Comparison of ENCODE assay signal across 9 cellular contexts in the genomic region with DNA sequence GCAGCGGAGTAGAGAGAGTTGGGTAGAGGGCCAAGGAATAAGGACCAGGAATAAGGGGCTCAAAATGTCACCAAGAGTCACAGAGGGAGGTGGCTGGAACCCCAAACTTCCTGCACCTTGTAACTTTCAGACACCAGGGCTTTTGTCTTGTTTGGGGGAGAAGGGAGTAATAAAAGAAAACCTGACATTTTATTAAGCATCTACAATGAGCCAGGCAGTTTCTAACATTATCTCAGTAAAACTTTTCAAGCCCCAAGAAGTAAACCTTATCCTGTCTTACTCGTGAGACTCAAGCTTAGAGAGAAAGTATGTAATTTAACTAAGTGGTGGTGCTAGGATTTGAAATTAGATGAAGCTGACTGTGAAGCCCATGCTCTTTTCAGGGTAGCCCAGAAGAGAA. TPM values are rescaled to one million over a fixed set of nuclear protein-coding genes. Genes with fewer than 3 reads are reported as not detected.
DNase-seq lines count a peak whose midpoint lies in the region; ATAC-seq and TF ChIP-seq lines count a peak whose summit lies in the region.
"Had no signal": no experiment of that assay in that cellular context is flagged by ENCODE, and none has a peak within 500 bp of the region (broad histone marks: within the 10 kb centered on the region; RNA-seq: fewer than 3 reads in every experiment).

No MANE protein-coding gene starts in this region.

- no peak for TF ChIP-seq RAD21 in liver (IDR thresholded peaks at IDR 0.05)

- WGBS in liver = 43% methylated on average over 2 of the region's 2 CpGs
- WGBS in suprapubic skin = 63% methylated on average over 2 of the region's 2 CpGs
- WGBS in lower leg skin, 2 donors = 55 to 66% methylated on average over 2 of the region's 2 CpGs

- peak overlapping the region; percentile 62 to 98 for H3K9ac ChIP-seq in liver (ENCODE audit: low read depth in 1 of 2, low read length in 2 of 2)

- ATAC-seq in activated naive CD8-positive, alpha-beta T cell treated with anti-CD3 and anti-CD28 coated beads, Interleukin-2, amount 50 U/mL, for 24 hours = no peak

- CTCF ChIA-PET in activated CD4-positive, alpha-beta T cell treated with anti-CD3 and anti-CD28 coated beads, Interleukin-2, amount 10 ng/mL, durations not matched to agents 7 days and 5 days (lab: Charles Lee) = interaction anchor here (0.6 to 1.9 kb wide), 6 partner anchors 9 to 299 kb away, joined by 3 to 6 read pairs (median 3); no protein-coding TSS in a partner anchor

- TF ChIP-seq EP300 in suprapubic skin (IDR thresholded peaks at IDR 0.05) = no peak

- no peaks in the 10 kb centered on the region for H3K9me3 ChIP-seq in liver (ENCODE audit: control insufficient read depth in 4 of 4, low read length in 3 of 4)
- H3K9me3 ChIP-seq in suprapubic skin = no peaks in the 10 kb centered on the region

- H3K4me3 ChIP-seq in liver (ENCODE audit: low read depth in 1 of 3, low read length in 3 of 3) = peak overlapping the region; percentile 36 to 87 (median 68)
- peak overlapping the region; percentile 85 for H3K4me3 ChIP-seq in suprapubic skin
- H3K4me3 ChIP-seq in lower leg skin (ENCODE audit: low read depth, poor library complexity, severe bottlenecking) = no peak overlapping the region

- no peaks in the 10 kb centered on the region for H3K9me3 Mint-ChIP-seq in activated CD4-positive, alpha-beta T cell treated with anti-CD3 and anti-CD28 coated beads, Interleukin-2, amount 10 ng/mL, durations not matched to agents 7 days and 5 days
- no peaks in the 10 kb centered on the region for H3K9me3 Mint-ChIP-seq in activated naive CD8-positive, alpha-beta T cell treated with anti-CD3 and anti-CD28 coated beads, Interleukin-2, amount 50 U/mL, for 24 hours

- peaks cover 62% of the 10 kb centered on the region for H3K4me1 Mint-ChIP-seq in activated CD4-positive, alpha-beta T cell treated with anti-CD3 and anti-CD28 coated beads, Interleukin-2, amount 10 ng/mL, durations not matched to agents 7 days and 5 days
- peaks cover 61% of the 10 kb centered on the region for H3K4me1 Mint-ChIP-seq in activated naive CD8-positive, alpha-beta T cell treated with anti-CD3 and anti-CD28 coated beads, Interleukin-2, amount 50 U/mL, for 24 hours

- peak overlapping the region; percentile 85 to 96 for H3K27ac ChIP-seq in liver (ENCODE audit: low read depth in 1 of 2, low read length in 2 of 2)
- peak overlapping the region; percentile 76 for H3K27ac ChIP-seq in suprapubic skin

- H3K4me3 Mint-ChIP-seq in activated CD4-positive, alpha-beta T cell treated with anti-CD3 and anti-CD28 coated beads, Interleukin-2, amount 10 ng/mL, durations not matched to agents 7 days and 5 days = peak overlapping the region; percentile 73
- H3K4me3 Mint-ChIP-seq in activated naive CD8-positive, alpha-beta T cell treated with anti-CD3 and anti-CD28 coated beads, Interleukin-2, amount 50 U/mL, for 24 hours = peak overlapping the region; percentile 71

- no peak for TF ChIP-seq POLR2A in suprapubic skin (IDR thresholded peaks at IDR 0.05)
- no peak for TF ChIP-seq POLR2A in lower leg skin (IDR thresholded peaks at IDR 0.05)

- peaks cover 25% of the 10 kb centered on the region for H3K36me3 Mint-ChIP-seq in activated CD4-positive, alpha-beta T cell treated with anti-CD3 and anti-CD28 coated beads, Interleukin-2, amount 10 ng/mL, durations not matched to agents 7 days and 5 days (ENCODE audit: low read depth)
- H3K36me3 Mint-ChIP-seq in activated naive CD8-positive, alpha-beta T cell treated with anti-CD3 and anti-CD28 coated beads, Interleukin-2, amount 50 U/mL, for 24 hours (ENCODE audit: low read depth) = peaks cover 30% of the 10 kb centered on the region

- H3K27me3 ChIP-seq in liver (ENCODE audit: control insufficient read depth in 4 of 4, insufficient read depth in 4 of 4, low read length in 3 of 4) = no peaks in the 10 kb centered on the region
- H3K27me3 ChIP-seq in suprapubic skin = no peaks in the 10 kb centered on the region

- DNase-seq in activated CD4-positive, alpha-beta T cell treated with anti-CD3 and anti-CD28 coated beads, Interleukin-2, amount 10 ng/mL, durations not matched to agents 7 days and 5 days = no peak
- no peak for DNase-seq in activated CD4-positive, alpha-beta T cell treated with anti-CD3 and anti-CD28 coated beads, Interleukin-2, amount 50 U/mL, for 48 hours
- no peak for DNase-seq in activated naive CD8-positive, alpha-beta T cell treated with anti-CD3 and anti-CD28 coated beads, Interleukin-2, amount 50 U/mL, for 24 hours
- no peak for DNase-seq in suprapubic skin (ENCODE audit: low spot score in 2 of 2)
- DNase-seq in KG1 (lab: John Stamatoyannopoulos, UW) = no peak
- DNase-seq in SW480 (ENCODE audit: low spot score) = no peak
- no peak for DNase-seq in lower leg skin (ENCODE audit: low spot score in 2 of 2)
- DNase-seq: NCI-H1417 had no signal

- H3K27me3 Mint-ChIP-seq in activated CD4-positive, alpha-beta T cell treated with anti-CD3 and anti-CD28 coated beads, Interleukin-2, amount 10 ng/mL, durations not matched to agents 7 days and 5 days = no peaks in the 10 kb centered on the region
- H3K27me3 Mint-ChIP-seq in activated naive CD8-positive, alpha-beta T cell treated with anti-CD3 and anti-CD28 coated beads, Interleukin-2, amount 50 U/mL, for 24 hours = peaks cover 5% of the 10 kb centered on the region

- H3K27ac Mint-ChIP-seq in activated CD4-positive, alpha-beta T cell treated with anti-CD3 and anti-CD28 coated beads, Interleukin-2, amount 10 ng/mL, durations not matched to agents 7 days and 5 days = peak overlapping the region; percentile 81
- peak overlapping the region; percentile 37 for H3K27ac Mint-ChIP-seq in activated naive CD8-positive, alpha-beta T cell treated with anti-CD3 and anti-CD28 coated beads, Interleukin-2, amount 50 U/mL, for 24 hours

- no peak for TF ChIP-seq CTCF in liver (IDR thresholded peaks at IDR 0.05; ENCODE audit: low read depth, low read length, missing input control)
- TF ChIP-seq CTCF in suprapubic skin (IDR thresholded peaks at IDR 0.05) = no peak
- TF ChIP-seq CTCF in lower leg skin (IDR thresholded peaks at IDR 0.05) = no peak

- H3K36me3 ChIP-seq in liver (ENCODE audit: control insufficient read depth in 4 of 4, insufficient read depth in 3 of 4, low read depth in 1 of 4, low read length in 3 of 4) = peaks cover 7 to 19% (median 18%) of the 10 kb centered on the region in 4 donors
- peaks cover 30% of the 10 kb centered on the region for H3K36me3 ChIP-seq in suprapubic skin

- H3K4me1 ChIP-seq in liver (ENCODE audit: control insufficient read depth in 4 of 4, insufficient read depth in 4 of 4, low read length in 3 of 4) (peaks cover 3 to 64% (median 42%) of the 10 kb centered on the region in 4 donors), suprapubic skin (peaks cover 55% of the 10 kb centered on the region)

- POLR2A ChIA-PET in activated CD4-positive, alpha-beta T cell treated with anti-CD3 and anti-CD28 coated beads, Interleukin-2, amount 10 ng/mL, durations not matched to agents 7 days and 5 days (lab: Charles Lee) = interaction anchor here (1.3 kb wide), 1 partner anchor 117 kb away, joined by 4 read pairs; no protein-coding TSS in a partner anchor

- intact Hi-C loops in lower leg skin (cut with DNase I; ENCODE audit: low total_unique reads) = no loop called here

TF ChIP-seq in liver, 16 proteins besides CTCF, POLR2A, EP300 and RAD21 (continues in another document):
- TF ChIP-seq RXRA (IDR thresholded peaks at IDR 0.05) (no peak), HNF4G (IDR thresholded peaks at IDR 0.05) (no peak), NR2F2 (IDR thresholded peaks at IDR 0.05) (no peak), EGR1 (IDR thresholded peaks at IDR 0.05; ENCODE audit: low read depth in 2 of 2) (no peak), GABPA (IDR thresholded peaks at IDR 0.05 in 1 of 2, conservative IDR thresholded peaks at IDR 0.05 in 1 of 2) (no peak), YY1 (IDR thresholded peaks at IDR 0.05) (no peak), FOXA2 (IDR thresholded peaks at IDR 0.05) (no peak), TAF1 (conservative IDR thresholded peaks at IDR 0.05) (no peak), FOXA1 (IDR thresholded peaks at IDR 0.05) (no peak)
- TF ChIP-seq, protein P1, sequence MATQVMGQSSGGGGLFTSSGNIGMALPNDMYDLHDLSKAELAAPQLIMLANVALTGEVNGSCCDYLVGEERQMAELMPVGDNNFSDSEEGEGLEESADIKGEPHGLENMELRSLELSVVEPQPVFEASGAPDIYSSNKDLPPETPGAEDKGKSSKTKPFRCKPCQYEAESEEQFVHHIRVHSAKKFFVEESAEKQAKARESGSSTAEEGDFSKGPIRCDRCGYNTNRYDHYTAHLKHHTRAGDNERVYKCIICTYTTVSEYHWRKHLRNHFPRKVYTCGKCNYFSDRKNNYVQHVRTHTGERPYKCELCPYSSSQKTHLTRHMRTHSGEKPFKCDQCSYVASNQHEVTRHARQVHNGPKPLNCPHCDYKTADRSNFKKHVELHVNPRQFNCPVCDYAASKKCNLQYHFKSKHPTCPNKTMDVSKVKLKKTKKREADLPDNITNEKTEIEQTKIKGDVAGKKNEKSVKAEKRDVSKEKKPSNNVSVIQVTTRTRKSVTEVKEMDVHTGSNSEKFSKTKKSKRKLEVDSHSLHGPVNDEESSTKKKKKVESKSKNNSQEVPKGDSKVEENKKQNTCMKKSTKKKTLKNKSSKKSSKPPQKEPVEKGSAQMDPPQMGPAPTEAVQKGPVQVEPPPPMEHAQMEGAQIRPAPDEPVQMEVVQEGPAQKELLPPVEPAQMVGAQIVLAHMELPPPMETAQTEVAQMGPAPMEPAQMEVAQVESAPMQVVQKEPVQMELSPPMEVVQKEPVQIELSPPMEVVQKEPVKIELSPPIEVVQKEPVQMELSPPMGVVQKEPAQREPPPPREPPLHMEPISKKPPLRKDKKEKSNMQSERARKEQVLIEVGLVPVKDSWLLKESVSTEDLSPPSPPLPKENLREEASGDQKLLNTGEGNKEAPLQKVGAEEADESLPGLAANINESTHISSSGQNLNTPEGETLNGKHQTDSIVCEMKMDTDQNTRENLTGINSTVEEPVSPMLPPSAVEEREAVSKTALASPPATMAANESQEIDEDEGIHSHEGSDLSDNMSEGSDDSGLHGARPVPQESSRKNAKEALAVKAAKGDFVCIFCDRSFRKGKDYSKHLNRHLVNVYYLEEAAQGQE (IDR thresholded peaks at IDR 0.05) = no peak
- TF ChIP-seq, protein P2, sequence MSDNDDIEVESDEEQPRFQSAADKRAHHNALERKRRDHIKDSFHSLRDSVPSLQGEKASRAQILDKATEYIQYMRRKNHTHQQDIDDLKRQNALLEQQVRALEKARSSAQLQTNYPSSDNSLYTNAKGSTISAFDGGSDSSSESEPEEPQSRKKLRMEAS (IDR thresholded peaks at IDR 0.05) = no peak

RNA-seq across cellular contexts. Expression of a gene that starts 0.8 kb away (rescaled TPM):
- total RNA-seq in activated CD4-positive, alpha-beta T cell treated with anti-CD3 and anti-CD28 coated beads, Interleukin-2, amount 10 ng/mL, durations not matched to agents 7 days and 5 days = 10 to 100 TPM; 48.9 to 55.9 TPM
- total RNA-seq in liver (10 to 100 TPM; 39.8 to 70.1 TPM), suprapubic skin (10 to 100 TPM; 31.7 to 66.0 (median 53.4) TPM), lower leg skin (10 to 100 TPM; 37.6 to 50.2 (median 38.8) TPM)
- 10 to 100 TPM; 17.2 to 20.0 TPM for polyA plus RNA-seq in liver

RNA-seq across cellular contexts. Expression of a gene that starts 27.1 kb away (rescaled TPM):
- total RNA-seq in activated CD4-positive, alpha-beta T cell treated with anti-CD3 and anti-CD28 coated beads, Interleukin-2, amount 10 ng/mL, durations not matched to agents 7 days and 5 days = under 1 TPM; 0.77 to 0.89 TPM
- total RNA-seq in liver (under 1 TPM; 0.09 to 0.17 TPM), suprapubic skin (not detected), lower leg skin (under 1 TPM in 2 of 4 donors, not detected in 2; 0.08 to 0.10 TPM)
- polyA plus RNA-seq in liver = not detected
